15 cellular contexts compared by ENCODE assay signal in genomic region chr17:27598337-27599050, GRCh38. TPM values are rescaled to one million over a fixed set of nuclear protein-coding genes. Genes with fewer than 3 reads are reported as not detected.
"Had no signal": no experiment of that assay in that cellular context is flagged by ENCODE, and none has a peak within 500 bp of the region (broad histone marks: within the 10 kb centered on the region; RNA-seq: fewer than 3 reads in every experiment).

No MANE protein-coding gene starts in this region.

- H3K27ac Mint-ChIP-seq: activated CD4-positive, alpha-beta memory T cell treated with anti-CD3 and anti-CD28 coated beads, Interleukin-2, amount 10 ng/mL, durations not matched to agents 7 days and 5 days; activated CD4-positive, alpha-beta T cell treated with anti-CD3 and anti-CD28 coated beads for 36 hours; activated naive CD4-positive, alpha-beta T cell treated with anti-CD3 and anti-CD28 coated beads, Interleukin-2, amount 50 U/mL, for 24 hours; activated T-helper 2 cell treated with anti-CD3 and anti-CD28 coated beads, Interferon-gamma antibody, Interleukin-2, Interleukin-4, amounts not matched to agents 10 μg/mL and 5 μg/mL and 100 μg/mL, durations not matched to agents 14 hours and 24 hours and 36 hours; nephron progenitor cell had no signal

- H3K4me3 ChIP-seq: esophagus muscularis mucosa, sigmoid colon, thoracic aorta had no signal

- H3K27ac ChIP-seq: esophagus muscularis mucosa, sigmoid colon, thoracic aorta, WERI-Rb-1 had no signal

- FAIRE-seq: bronchial epithelial cell, endometrium had no signal

- H3K27me3 Mint-ChIP-seq: activated CD4-positive, alpha-beta memory T cell treated with anti-CD3 and anti-CD28 coated beads, Interleukin-2, amount 10 ng/mL, durations not matched to agents 7 days and 5 days; activated CD4-positive, alpha-beta T cell treated with anti-CD3 and anti-CD28 coated beads for 36 hours; activated naive CD4-positive, alpha-beta T cell treated with anti-CD3 and anti-CD28 coated beads, Interleukin-2, amount 50 U/mL, for 24 hours had no signal

- H3K4me3 Mint-ChIP-seq: activated CD4-positive, alpha-beta memory T cell treated with anti-CD3 and anti-CD28 coated beads, Interleukin-2, amount 10 ng/mL, durations not matched to agents 7 days and 5 days; activated CD4-positive, alpha-beta T cell treated with anti-CD3 and anti-CD28 coated beads for 36 hours; activated naive CD4-positive, alpha-beta T cell treated with anti-CD3 and anti-CD28 coated beads, Interleukin-2, amount 50 U/mL, for 24 hours; nephron progenitor cell had no signal

- DNase-seq: activated CD4-positive, alpha-beta memory T cell treated with anti-CD3 and anti-CD28 coated beads, Interleukin-2, amount 10 ng/mL, durations not matched to agents 7 days and 5 days; activated CD4-positive, alpha-beta T cell treated with anti-CD3 and anti-CD28 coated beads for 36 hours; nephron progenitor cell; occipital lobe; sigmoid colon; stimulated activated CD4-positive, alpha-beta T cell treated with anti-CD3 and anti-CD28 coated beads, Interleukin-12 subunit alpha, Interleukin-12 subunit beta, amount 100 ng/mL, for 4 hours; stimulated activated CD4-positive, alpha-beta T cell treated with anti-CD3 and anti-CD28 coated beads, Interleukin-2, amount 100 ng/mL, for 24 hours; WERI-Rb-1 had no signal

- ATAC-seq: activated CD4-positive, alpha-beta T cell treated with anti-CD3 and anti-CD28 coated beads for 36 hours had no signal

- H3K36me3 ChIP-seq: thoracic aorta had no signal

- H3K27me3 ChIP-seq: esophagus muscularis mucosa, sigmoid colon had no signal

- H3K9me3 Mint-ChIP-seq: activated CD4-positive, alpha-beta memory T cell treated with anti-CD3 and anti-CD28 coated beads, Interleukin-2, amount 10 ng/mL, durations not matched to agents 7 days and 5 days; activated naive CD4-positive, alpha-beta T cell treated with anti-CD3 and anti-CD28 coated beads, Interleukin-2, amount 50 U/mL, for 24 hours; activated T-helper 2 cell treated with anti-CD3 and anti-CD28 coated beads, Interferon-gamma antibody, Interleukin-2, Interleukin-4, amounts not matched to agents 10 μg/mL and 5 μg/mL and 100 μg/mL, durations not matched to agents 14 hours and 24 hours and 36 hours; nephron progenitor cell had no signal

- H3K9me3 ChIP-seq: esophagus muscularis mucosa, sigmoid colon, thoracic aorta had no signal

RNA-seq across cellular contexts. Expression of gene LGALS9, which starts 32.5 kb away (rescaled TPM):
- total RNA-seq: SK-MEL-5 had no signal
